In the genomic region with DNA sequence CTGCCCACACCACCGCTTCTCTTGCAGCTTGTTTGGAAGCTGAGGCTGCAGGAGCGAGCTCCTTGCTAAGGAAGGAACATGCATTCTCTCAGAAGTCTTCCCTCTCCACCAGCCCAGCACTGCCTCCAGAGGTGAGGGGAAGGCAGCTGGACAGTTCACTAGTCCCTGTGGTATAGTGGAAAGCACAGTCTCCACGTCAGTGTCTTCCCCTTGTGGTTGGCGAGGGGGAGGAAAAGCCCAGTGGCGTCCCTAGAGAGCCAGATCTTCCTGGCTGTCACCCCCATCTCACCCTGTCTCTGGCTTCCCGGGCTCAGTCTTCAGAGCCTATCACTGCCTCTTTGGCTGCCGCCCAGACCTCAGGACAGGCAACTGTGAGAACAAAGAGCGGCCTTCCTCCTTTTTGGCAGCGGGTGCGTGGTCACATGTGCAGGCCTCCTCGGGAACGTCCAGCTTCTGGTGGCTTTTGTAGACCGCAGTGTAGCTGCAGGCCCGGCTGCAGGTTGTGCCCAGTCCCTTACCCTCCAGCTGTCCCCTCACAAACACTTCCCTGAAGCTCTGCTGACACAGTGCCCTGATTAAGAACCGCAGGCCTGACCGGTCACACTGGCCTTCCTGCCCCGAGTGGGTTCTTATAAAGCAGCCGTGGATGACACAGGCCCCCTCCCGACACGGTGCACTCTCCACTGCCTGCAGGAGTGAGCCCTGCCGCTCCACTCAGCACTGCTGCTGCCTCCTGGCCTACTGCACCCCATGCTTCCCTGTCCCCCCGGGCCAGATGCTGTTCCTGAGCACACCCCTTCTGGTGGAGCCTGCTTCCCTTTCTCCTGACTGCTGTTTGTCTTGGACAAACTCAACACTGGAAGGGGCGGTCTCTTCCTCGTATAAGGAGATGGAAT, we compare ENCODE assay signal across 9 cellular contexts.
DNase-seq lines count a peak whose midpoint lies in the region; ATAC-seq and TF ChIP-seq lines count a peak whose summit lies in the region.
"Had no signal": no experiment of that assay in that cellular context is flagged by ENCODE, and none has a peak within 500 bp of the region (broad histone marks: within the 10 kb centered on the region; RNA-seq: fewer than 3 reads in every experiment).

No MANE protein-coding gene starts in this region.

- H3K27me3 ChIP-seq in breast epithelium (no peaks in the 10 kb centered on the region), liver (ENCODE audit: control insufficient read depth in 4 of 4, insufficient read depth in 4 of 4, low read length in 3 of 4) (no peaks in the 10 kb centered on the region)

- H3K27ac ChIP-seq in breast epithelium, result peak overlapping the region; percentile 70 to 86
- H3K27ac ChIP-seq in liver (ENCODE audit: low read depth in 1 of 2, low read length in 2 of 2), result peak overlapping the region in 1 of 2 donors; percentile 7
- H3K27ac ChIP-seq: SK-N-MC had no signal

- peak; percentile 67 for ATAC-seq in GM18907 (IDR thresholded peaks at IDR 0.05; ENCODE audit: unreplicated experiment)
- no peak for ATAC-seq in HG03469 (IDR thresholded peaks at IDR 0.05; ENCODE audit: unreplicated experiment)
- no peak for ATAC-seq in GM18517 (IDR thresholded peaks at IDR 0.05; ENCODE audit: unreplicated experiment)

- H3K4me3 ChIP-seq in breast epithelium (peak overlapping the region in 2 of 3 donors; percentile 24 to 49), liver (ENCODE audit: low read depth in 1 of 3, low read length in 3 of 3) (no peak overlapping the region)
- H3K4me3 ChIP-seq: SK-N-MC had no signal

- H3K9me3 ChIP-seq in breast epithelium (no peaks in the 10 kb centered on the region), liver (ENCODE audit: control insufficient read depth in 4 of 4, low read length in 3 of 4) (no peaks in the 10 kb centered on the region)

- TF ChIP-seq RAD21 in liver (IDR thresholded peaks at IDR 0.05), result peak; percentile 24 to 53

- WGBS in liver, result 65% methylated on average over 24 of the region's 24 CpGs

- no peaks in the 10 kb centered on the region for H3K36me3 ChIP-seq in breast epithelium
- no peaks in the 10 kb centered on the region for H3K36me3 ChIP-seq in liver (ENCODE audit: control insufficient read depth in 4 of 4, insufficient read depth in 3 of 4, low read depth in 1 of 4, low read length in 3 of 4)

- no peak for TF ChIP-seq POLR2A in breast epithelium (IDR thresholded peaks at IDR 0.05)

- intact Hi-C loops in breast epithelium (cut with DNase I; ENCODE audit: low total_unique reads), result loop anchor here (10.0 kb wide), 1 partner anchor 93 kb away; the partner anchor contains the start of gene RNF144A

- H3K9ac ChIP-seq in liver (ENCODE audit: low read depth in 1 of 2, low read length in 2 of 2), result no peak overlapping the region

- peak; percentile 98 for DNase-seq in M059J (ENCODE audit: low read depth)
- DNase-seq in breast epithelium (ENCODE audit: low spot score in 2 of 2), result peak; percentile 76 to 83
- DNase-seq in stromal cell of bone marrow (ENCODE audit: low read depth), result peak; percentile 60
- no peak for DNase-seq in NCI-H526 (lab: John Stamatoyannopoulos, UW)

- H3K4me1 ChIP-seq in breast epithelium, result peaks cover 8 to 12% of the 10 kb centered on the region in 2 donors
- peaks cover 0 to 5% (median 1%) of the 10 kb centered on the region in 4 donors for H3K4me1 ChIP-seq in liver (ENCODE audit: control insufficient read depth in 4 of 4, insufficient read depth in 4 of 4, low read length in 3 of 4)

- TF ChIP-seq CTCF in breast epithelium (IDR thresholded peaks at IDR 0.05), result peak in 2 of 3 donors; percentile 36 to 46
- TF ChIP-seq CTCF in liver (IDR thresholded peaks at IDR 0.05; ENCODE audit: low read depth, low read length, missing input control), result peak; percentile 7

TF ChIP-seq in liver, 16 proteins besides CTCF, POLR2A, EP300 and RAD21:
- TF ChIP-seq NR2F2 (IDR thresholded peaks at IDR 0.05), result peak; percentile 32
- no peak for TF ChIP-seq REST (IDR thresholded peaks at IDR 0.05)
- TF ChIP-seq JUND (IDR thresholded peaks at IDR 0.05), result no peak
- TF ChIP-seq, protein P1, sequence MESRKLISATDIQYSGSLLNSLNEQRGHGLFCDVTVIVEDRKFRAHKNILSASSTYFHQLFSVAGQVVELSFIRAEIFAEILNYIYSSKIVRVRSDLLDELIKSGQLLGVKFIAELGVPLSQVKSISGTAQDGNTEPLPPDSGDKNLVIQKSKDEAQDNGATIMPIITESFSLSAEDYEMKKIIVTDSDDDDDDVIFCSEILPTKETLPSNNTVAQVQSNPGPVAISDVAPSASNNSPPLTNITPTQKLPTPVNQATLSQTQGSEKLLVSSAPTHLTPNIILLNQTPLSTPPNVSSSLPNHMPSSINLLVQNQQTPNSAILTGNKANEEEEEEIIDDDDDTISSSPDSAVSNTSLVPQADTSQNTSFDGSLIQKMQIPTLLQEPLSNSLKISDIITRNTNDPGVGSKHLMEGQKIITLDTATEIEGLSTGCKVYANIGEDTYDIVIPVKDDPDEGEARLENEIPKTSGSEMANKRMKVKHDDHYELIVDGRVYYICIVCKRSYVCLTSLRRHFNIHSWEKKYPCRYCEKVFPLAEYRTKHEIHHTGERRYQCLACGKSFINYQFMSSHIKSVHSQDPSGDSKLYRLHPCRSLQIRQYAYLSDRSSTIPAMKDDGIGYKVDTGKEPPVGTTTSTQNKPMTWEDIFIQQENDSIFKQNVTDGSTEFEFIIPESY (IDR thresholded peaks at IDR 0.05), result no peak
- TF ChIP-seq FOXA2 (IDR thresholded peaks at IDR 0.05), result no peak
- no peak for TF ChIP-seq EGR1 (IDR thresholded peaks at IDR 0.05; ENCODE audit: low read depth in 2 of 2)
- TF ChIP-seq YY1 (IDR thresholded peaks at IDR 0.05), result no peak
- no peak for TF ChIP-seq TAF1 (conservative IDR thresholded peaks at IDR 0.05)
- TF ChIP-seq SP1 (IDR thresholded peaks at IDR 0.05), result no peak

Comparison
In these comparisons a context has a peak if more than half of its experiments do, and no peak if none do; other contexts are left out.
1. DNase-seq: peak in M059J (single experiment), breast epithelium (2 of 2) and stromal cell of bone marrow (single experiment); none in NCI-H526 (0 of 2).
2. H3K4me3 ChIP-seq: peak in breast epithelium (2 of 3); none in liver (0 of 3).